In genomic region chr12:79778802-79779201, GRCh38 we compare ENCODE assay signal across 30 cellular contexts.
DNase-seq lines count a peak whose midpoint lies in the region; FAIRE-seq and TF ChIP-seq lines count a peak whose summit lies in the region.
"Had no signal": no experiment of that assay in that cellular context is flagged by ENCODE, and none has a peak within 500 bp of the region (broad histone marks: within the 10 kb centered on the region; RNA-seq: fewer than 3 reads in every experiment).

No MANE protein-coding gene starts in this region.

- H3K27ac Mint-ChIP-seq in HFFc6 (peak overlapping the region; percentile 38), astrocyte (ENCODE audit: unreplicated experiment) (no peak overlapping the region), nephron progenitor cell (peak overlapping the region; percentile 64)
- H3K27ac Mint-ChIP-seq: activated CD4-positive, alpha-beta T cell treated with anti-CD3 and anti-CD28 coated beads, Interleukin-2, amount 10 ng/mL, durations not matched to agents 24 days and 14 days; activated CD8-positive, alpha-beta memory T cell treated with anti-CD3 and anti-CD28 coated beads, Interleukin-2, amount 10 ng/mL, durations not matched to agents 7 days and 5 days; activated naive CD8-positive, alpha-beta T cell treated with anti-CD3 and anti-CD28 coated beads for 36 hours; stimulated activated memory B cell treated with anti-CD40 and anti-IgM and Interleukin-4, amounts not matched to agents 10 μg/mL and 1 μg/mL and 100 μg/mL, for 72 hours; WTC11 had no signal

- H3K4me3 Mint-ChIP-seq in HFFc6, result no peak overlapping the region
- peak overlapping the region; percentile 11 for H3K4me3 Mint-ChIP-seq in astrocyte (ENCODE audit: unreplicated experiment)
- H3K4me3 Mint-ChIP-seq in nephron progenitor cell, result no peak overlapping the region
- H3K4me3 Mint-ChIP-seq: activated CD4-positive, alpha-beta T cell treated with anti-CD3 and anti-CD28 coated beads, Interleukin-2, amount 10 ng/mL, durations not matched to agents 24 days and 14 days; activated CD8-positive, alpha-beta memory T cell treated with anti-CD3 and anti-CD28 coated beads, Interleukin-2, amount 10 ng/mL, durations not matched to agents 7 days and 5 days; activated naive CD8-positive, alpha-beta T cell treated with anti-CD3 and anti-CD28 coated beads for 36 hours; activated T-cell treated with anti-CD3 and anti-CD28 coated beads, Interleukin-2, amount 50 U/mL, for 4 hours; naive B cell; stimulated activated memory B cell treated with anti-CD40 and anti-IgM and Interleukin-4, amounts not matched to agents 10 μg/mL and 1 μg/mL and 100 μg/mL, for 72 hours; WTC11 had no signal

- H3K9me3 Mint-ChIP-seq in HFFc6 (no peaks in the 10 kb centered on the region), astrocyte (ENCODE audit: unreplicated experiment) (no peaks in the 10 kb centered on the region), nephron progenitor cell (no peaks in the 10 kb centered on the region)
- H3K9me3 Mint-ChIP-seq: activated CD4-positive, alpha-beta T cell treated with anti-CD3 and anti-CD28 coated beads, Interleukin-2, amount 10 ng/mL, durations not matched to agents 24 days and 14 days; activated naive CD8-positive, alpha-beta T cell treated with anti-CD3 and anti-CD28 coated beads for 36 hours; activated T-cell treated with anti-CD3 and anti-CD28 coated beads, Interleukin-2, amount 50 U/mL, for 4 hours; naive B cell; stimulated activated memory B cell treated with anti-CD40 and anti-IgM and Interleukin-4, amounts not matched to agents 10 μg/mL and 1 μg/mL and 100 μg/mL, for 72 hours; WTC11 had no signal

- no peaks in the 10 kb centered on the region for H3K27me3 ChIP-seq in astrocyte (ENCODE audit: insufficient read depth, low read length)
- H3K27me3 ChIP-seq: ascending aorta; BLaER1 treated with 17β-estradiol and CSF1 and Interleukin-3, amounts not matched to agents 10 nM and 100 nM; esophagus muscularis mucosa; foreskin keratinocyte; heart right ventricle; upper lobe of left lung had no signal

- H3K36me3 Mint-ChIP-seq in HFFc6 (ENCODE audit: low read depth) (peaks cover 15% of the 10 kb centered on the region; the same call in 1 of the 2 replicates), astrocyte (ENCODE audit: low read depth, unreplicated experiment) (no peaks in the 10 kb centered on the region), nephron progenitor cell (ENCODE audit: low read depth) (peaks cover 23% of the 10 kb centered on the region)

- H3K36me3 ChIP-seq in astrocyte (ENCODE audit: insufficient read depth, low read length), result peaks cover 29% of the 10 kb centered on the region

- H3K4me1 Mint-ChIP-seq in HFFc6 (ENCODE audit: low read depth) (peaks cover 56% of the 10 kb centered on the region), astrocyte (ENCODE audit: low read depth, unreplicated experiment) (peaks cover 30% of the 10 kb centered on the region), nephron progenitor cell (no peaks in the 10 kb centered on the region)
- H3K4me1 Mint-ChIP-seq: naive B cell; stimulated activated memory B cell treated with anti-CD40 and anti-IgM and Interleukin-4, amounts not matched to agents 10 μg/mL and 1 μg/mL and 100 μg/mL, for 72 hours had no signal

- H3K9me3 ChIP-seq in astrocyte (ENCODE audit: insufficient read depth, low read depth, low read length), result no peaks in the 10 kb centered on the region
- H3K9me3 ChIP-seq: ascending aorta; BLaER1 treated with 17β-estradiol and CSF1 and Interleukin-3, amounts not matched to agents 10 nM and 100 nM; esophagus muscularis mucosa; heart right ventricle; upper lobe of left lung had no signal

- H3K4me3 ChIP-seq in astrocyte (ENCODE audit: insufficient read depth, low read depth, low read length) (no peak overlapping the region), lower leg skin (ENCODE audit: low read depth, poor library complexity, severe bottlenecking) (no peak overlapping the region)
- H3K4me3 ChIP-seq: ascending aorta; BLaER1 treated with 17β-estradiol and CSF1 and Interleukin-3, amounts not matched to agents 10 nM and 100 nM; esophagus muscularis mucosa; heart right ventricle; upper lobe of left lung had no signal

- 84 to 86% methylated on average over 1 of the region's 1 CpG for WGBS in lower leg skin, 2 donors

- H3K4me1 ChIP-seq in astrocyte (ENCODE audit: insufficient read depth, low read length), result peaks cover 19% of the 10 kb centered on the region
- H3K4me1 ChIP-seq: BLaER1 treated with 17β-estradiol and CSF1 and Interleukin-3, amounts not matched to agents 10 nM and 100 nM had no signal

- DNase-seq in HFFc6 (no peak), NCI-H2081 treated with DMSO at 0.1 percent for 48 hours (lab: John Stamatoyannopoulos, UW) (peak; percentile 52), astrocyte (ENCODE audit: low read depth) (no peak), nephron progenitor cell (no peak), NCI-H2196 treated with DMSO at 0.1 percent for 48 hours (lab: John Stamatoyannopoulos, UW; ENCODE audit: unreplicated experiment) (no peak), lower leg skin (ENCODE audit: low spot score in 2 of 2) (no peak)
- no peak for DNase-seq in activated CD8-positive, alpha-beta memory T cell treated with anti-CD3 and anti-CD28 coated beads for 24 hours
- DNase-seq: activated CD4-positive, alpha-beta T cell treated with anti-CD3 and anti-CD28 coated beads, Interleukin-2, amount 10 ng/mL, durations not matched to agents 24 days and 14 days; activated CD8-positive, alpha-beta memory T cell treated with anti-CD3 and anti-CD28 coated beads, Interleukin-2, amount 10 ng/mL, durations not matched to agents 7 days and 5 days; activated gamma-delta T cell; activated naive CD8-positive, alpha-beta T cell treated with anti-CD3 and anti-CD28 coated beads for 36 hours; activated T-cell treated with anti-CD3 and anti-CD28 coated beads, Interleukin-2, amount 50 U/mL, for 4 hours; dermis blood vessel endothelial cell; foreskin keratinocyte; HCEC 1CT; heart right ventricle; Kasumi-1; midbrain; naive B cell; NCI-H1694 treated with DMSO at 0.1 percent for 48 hours; NCI-H526; SIG-M5; upper lobe of left lung had no signal

- TF ChIP-seq POLR2A in lower leg skin (IDR thresholded peaks at IDR 0.05), result no peak

- H3K79me2 ChIP-seq in astrocyte (ENCODE audit: insufficient read depth, low read length), result no peaks in the 10 kb centered on the region

- H3K9ac ChIP-seq in astrocyte (ENCODE audit: low read length), result no peak overlapping the region
- H3K9ac ChIP-seq: BLaER1 treated with 17β-estradiol and CSF1 and Interleukin-3, amounts not matched to agents 10 nM and 100 nM had no signal

- intact Hi-C loops in lower leg skin (cut with DNase I; ENCODE audit: low total_unique reads), result no loop called here

- no peak for TF ChIP-seq CTCF in HFFc6 (IDR thresholded peaks at IDR 0.05)
- TF ChIP-seq CTCF in astrocyte (IDR thresholded peaks at IDR 0.05; ENCODE audit: insufficient read depth, low read depth, low read length), result no peak
- TF ChIP-seq CTCF in nephron progenitor cell (IDR thresholded peaks at IDR 0.05), result no peak
- no peak for TF ChIP-seq CTCF in lower leg skin (IDR thresholded peaks at IDR 0.05)

- FAIRE-seq in astrocyte (lab: Jason Lieb, UNC), result no peak
- FAIRE-seq: endometrium, RCC 7860 had no signal

- H3K27me3 Mint-ChIP-seq in HFFc6 (ENCODE audit: insufficient read depth) (no peaks in the 10 kb centered on the region), astrocyte (ENCODE audit: low read depth, unreplicated experiment) (no peaks in the 10 kb centered on the region), nephron progenitor cell (ENCODE audit: low read depth, poor library complexity) (no peaks in the 10 kb centered on the region)
- H3K27me3 Mint-ChIP-seq: activated CD4-positive, alpha-beta T cell treated with anti-CD3 and anti-CD28 coated beads, Interleukin-2, amount 10 ng/mL, durations not matched to agents 24 days and 14 days; activated CD8-positive, alpha-beta memory T cell treated with anti-CD3 and anti-CD28 coated beads, Interleukin-2, amount 10 ng/mL, durations not matched to agents 7 days and 5 days; activated naive CD8-positive, alpha-beta T cell treated with anti-CD3 and anti-CD28 coated beads for 36 hours; naive B cell; stimulated activated memory B cell treated with anti-CD40 and anti-IgM and Interleukin-4, amounts not matched to agents 10 μg/mL and 1 μg/mL and 100 μg/mL, for 72 hours had no signal

- no peak overlapping the region for H2AFZ ChIP-seq in astrocyte (ENCODE audit: low read depth, low read length)

- no peak overlapping the region for H3K27ac ChIP-seq in astrocyte (ENCODE audit: low read depth, low read length)
- H3K27ac ChIP-seq: ascending aorta; BLaER1 treated with 17β-estradiol and CSF1 and Interleukin-3, amounts not matched to agents 10 nM and 100 nM; esophagus muscularis mucosa; foreskin keratinocyte; heart right ventricle; upper lobe of left lung had no signal

- H3K4me2 ChIP-seq in astrocyte (ENCODE audit: low read length), result no peak overlapping the region
- H3K4me2 ChIP-seq: BLaER1 treated with 17β-estradiol and CSF1 and Interleukin-3, amounts not matched to agents 10 nM and 100 nM had no signal

- no peaks in the 10 kb centered on the region for H4K20me1 ChIP-seq in astrocyte (ENCODE audit: insufficient read depth, low read length)
